8 cellular contexts compared by ENCODE assay signal in genomic region chr20:51525241-51526104, GRCh38. TPM values are rescaled to one million over a fixed set of nuclear protein-coding genes. Genes with fewer than 3 reads are reported as not detected.
DNase-seq lines count a peak whose midpoint lies in the region; ATAC-seq, FAIRE-seq and TF ChIP-seq lines count a peak whose summit lies in the region.

No MANE protein-coding gene starts in this region.

- TF ChIP-seq POLR2A in GM18505 (IDR thresholded peaks at IDR 0.05; ENCODE audit: borderline replicate concordance, extremely low read depth, insufficient read depth, insufficient read length), result peak; percentile 36
- no peak for TF ChIP-seq POLR2A in K562 (conservative IDR thresholded peaks at IDR 0.05)

- in situ Hi-C loops in K562 (cut with MboI), result no loop called here

- H3K9me3 ChIP-seq in K562 (replicated peaks; ENCODE audit: control insufficient read depth, insufficient read depth, low read depth, low read length), result no peaks in the 10 kb centered on the region

- POLR2A ChIA-PET in K562 (lab: Yijun Ruan, JAX), result interaction anchor here (1.0 to 1.2 kb wide), 2 partner anchors 11 to 26 kb away, joined by 3 to 4 read pairs; no protein-coding TSS in a partner anchor

- H2AFZ ChIP-seq in K562 (ENCODE audit: low read depth, low read length), result peak overlapping the region; percentile 78

- peak overlapping the region; percentile 43 to 78; a peak in 2 of 4 replicates for H3K9ac ChIP-seq in K562 (ENCODE audit: insufficient read depth in 1 of 2, low read depth in 2 of 2, low read length in 2 of 2)

- peak overlapping the region; percentile 61 for H3K4me2 ChIP-seq in K562 (ENCODE audit: insufficient read depth, low read length)

- CTCF ChIA-PET in K562 (lab: Yijun Ruan, JAX; ENCODE audit: low intra/inter-chr PET ratio), result no interaction called here

- peak overlapping the region; percentile 60; the same call in 2 of the 3 replicates for H3K27ac ChIP-seq in K562 (ENCODE audit: extremely low read depth, low read depth, low read length)

- peak; percentile 54 for FAIRE-seq in K562 (lab: Jason Lieb, UNC)

- TF ChIP-seq RAD21 in K562 (CRISPR knock-in tag; conservative IDR thresholded peaks at IDR 0.05 in 1 of 2, IDR thresholded peaks at IDR 0.05 in 1 of 2), result no peak

- TF ChIP-seq EP300 in K562 (IDR thresholded peaks at IDR 0.05; ENCODE audit: low read length), result no peak

- H3K4me3 ChIP-seq in K562, result no peak overlapping the region

- 38% methylated on average over 17 of the region's 20 CpGs for WGBS in K562 (ENCODE audit: insufficient coverage, low coverage, missing lambda C conversion rate)

- peak; percentile 69 for DNase-seq in SKM-1 treated with dmso at 0.1 percent for 144 hours (lab: John Stamatoyannopoulos, UW; ENCODE audit: unreplicated experiment)
- DNase-seq in K562 (ENCODE audit: extremely low read depth in 1 of 4, low spot score in 3 of 4), result peak; percentile 38 to 66 (median 52)
- DNase-seq in putamen (ENCODE audit: low spot score), result peak; percentile 81
- DNase-seq in HK-2 (ENCODE audit: unreplicated experiment), result no peak
- no peak for DNase-seq in NCI-H748 (lab: John Stamatoyannopoulos, UW; ENCODE audit: unreplicated experiment)
- no peak for DNase-seq in HCEC 1CT
- no peak for DNase-seq in epidermal melanocyte (ENCODE audit: insufficient read length, low spot score)

- no peaks in the 10 kb centered on the region for H3K9me1 ChIP-seq in K562 (ENCODE audit: control insufficient read depth, insufficient read depth, low read length)

- intact Hi-C loops in K562 (cut with micrococcal nuclease), result no loop called here

- H3K27me3 ChIP-seq in K562 (ENCODE audit: control insufficient read depth in 2 of 2, insufficient read depth in 2 of 2, low read length in 2 of 2), result no peaks in the 10 kb centered on the region

- peaks cover 60% of the 10 kb centered on the region for H3K79me2 ChIP-seq in K562 (ENCODE audit: control insufficient read depth, insufficient read depth, low read length)

- H4K20me1 ChIP-seq in K562 (replicated peaks; ENCODE audit: control insufficient read depth, insufficient read depth, low read length), result peaks cover 6% of the 10 kb centered on the region

- no peak for TF ChIP-seq CTCF in K562 (IDR thresholded peaks at IDR 0.05 in 2 of 3, conservative IDR thresholded peaks at IDR 0.05 in 1 of 3; ENCODE audit: insufficient read depth in 2 of 3, low read depth in 1 of 3, low read length in 3 of 3)

- no TSS peak for BruUV-seq in K562 (replicated peaks; lab: Mats Ljungman, UMichigan)

- no peak for ATAC-seq in GM18505 (IDR thresholded peaks at IDR 0.05; ENCODE audit: unreplicated experiment)
- ATAC-seq in K562, result peak; percentile 63

- H3K36me3 ChIP-seq in K562 (ENCODE audit: control insufficient read depth, insufficient read depth, low read length), result peaks cover 22% of the 10 kb centered on the region; the same call in 2 of the 3 replicates

- peaks cover 34 to 58% of the 10 kb centered on the region in 2 experiments for H3K4me1 ChIP-seq in K562 (replicated peaks in 1 of 2; ENCODE audit: control insufficient read depth in 2 of 2, insufficient read depth in 2 of 2, low read length in 2 of 2)

TF ChIP-seq in K562, 482 proteins besides CTCF, POLR2A, EP300 and RAD21 (continues in another document):
- TF ChIP-seq THAP7 (CRISPR knock-in tag; IDR thresholded peaks at IDR 0.05), result no peak
- TF ChIP-seq SPI1 (IDR thresholded peaks at IDR 0.05; ENCODE audit: borderline replicate concordance, low read depth, low read length), result peak; percentile 52; the same call in 1 of the 2 replicates
- TF ChIP-seq NFE2 (IDR thresholded peaks at IDR 0.05; ENCODE audit: low read depth), result peak; percentile 31; the same call in 1 of the 2 replicates
- no peak; a peak in 1 of 4 replicates for TF ChIP-seq ETV6 (IDR thresholded peaks at IDR 0.05; ENCODE audit: borderline replicate concordance in 1 of 2, low read depth in 2 of 2, low read length in 1 of 2)
- no peak for TF ChIP-seq ETV6 (CRISPR knock-in tag; IDR thresholded peaks at IDR 0.05; ENCODE audit: borderline replicate concordance)
- TF ChIP-seq ARID3B (CRISPR knock-in tag; IDR thresholded peaks at IDR 0.05; ENCODE audit: borderline replicate concordance), result no peak
- peak; percentile 51 for TF ChIP-seq MAFK (IDR thresholded peaks at IDR 0.05; ENCODE audit: low read length)
- TF ChIP-seq C11orf30 (IDR thresholded peaks at IDR 0.05; ENCODE audit: low read depth), result peak; percentile 90
- no peak for TF ChIP-seq MTF1 (CRISPR knock-in tag; IDR thresholded peaks at IDR 0.05; ENCODE audit: borderline replicate concordance)
- TF ChIP-seq CBFA2T3 (IDR thresholded peaks at IDR 0.05), result 0 out of 2 replicates have a peak, but pooled peaks have one; percentile 7
- peak; percentile 44 for TF ChIP-seq MAFF (IDR thresholded peaks at IDR 0.05; ENCODE audit: low read length)
- TF ChIP-seq ZNF431 (CRISPR knock-in tag; IDR thresholded peaks at IDR 0.05), result no peak
- TF ChIP-seq VEZF1 (CRISPR knock-in tag; IDR thresholded peaks at IDR 0.05), result peak; percentile 54; the same call in 1 of the 2 replicates
- TF ChIP-seq UBTF (IDR thresholded peaks at IDR 0.05; ENCODE audit: borderline replicate concordance in 1 of 2, low read depth in 2 of 2, low read length in 2 of 2), result 0 out of 4 replicates have a peak, but pooled peaks of 1 of the 2 experiments have one; percentile 27
- peak; percentile 95 for TF ChIP-seq ZNF316 (IDR thresholded peaks at IDR 0.05)
- TF ChIP-seq ZNF699 (CRISPR knock-in tag; IDR thresholded peaks at IDR 0.05; ENCODE audit: insufficient replicate concordance), result no peak

RNA-seq across cellular contexts. Expression of gene NFATC2, which starts 17.0 kb away (rescaled TPM):
- total RNA-seq in K562 (2011; cell fraction: chromatin; rRNA removed; ENCODE audit: low replicate concordance), result 19.7 and 27.2 TPM in 2 replicates
- total RNA-seq in K562 (2011; cell fraction: nucleolus; rRNA removed), result 7.7 and 10.9 TPM in 2 replicates
- total RNA-seq in K562 (2011; cell fraction: nucleoplasm; rRNA removed), result 16.1 and 29.1 TPM in 2 replicates
- 2.5 and 3.7 TPM in 2 replicates for total RNA-seq in K562 (2014; rRNA removed)
- total RNA-seq in K562 (2014; rRNA removed; fragmentation: Illumina TruSeq; extraction: Trizol), result 2.7 and 3.0 TPM in 2 replicates
- 2.6 and 3.3 TPM in 2 replicates for total RNA-seq in K562 (2015; rRNA removed; fragmentation: Illumina TruSeq; extraction: Trizol)
- total RNA-seq in K562 (2021), result 11.2 and 11.3 TPM in 2 replicates
- 1.6 and 2.1 TPM in 2 replicates for polyA plus RNA-seq in K562 (2011; rRNA removed)
- 1.00 and 1.6 TPM in 2 replicates for polyA plus RNA-seq in K562 (2011; cell fraction: cytosol; rRNA removed)
- 5.3 and 5.7 TPM in 2 replicates for polyA plus RNA-seq in K562 (2011; cell fraction: nucleus; rRNA removed)
- 7.2 and 8.8 TPM in 2 replicates for polyA plus RNA-seq in K562 (2012)
- polyA plus RNA-seq in K562 (2014; fragmentation: Illumina TruSeq; extraction: Trizol), result 7.0 and 8.1 TPM in 2 replicates
- 1 to 10 TPM; 1.9 to 4.1 TPM for polyA plus RNA-seq in K562 (2014; fragmentation: Nextera tagmentation; extraction: Ambion mirVana)
- polyA plus RNA-seq in K562 (2014; rRNA removed), result 3.8 and 4.0 TPM in 2 replicates
- polyA minus RNA-seq in K562 (2011; rRNA and poly(A)+ RNA removed), result 2.7 and 4.2 TPM in 2 replicates
- 4.4 and 4.8 TPM in 2 replicates for polyA minus RNA-seq in K562 (2011; cell fraction: cytosol; rRNA and poly(A)+ RNA removed)
- polyA minus RNA-seq in K562 (2011; cell fraction: nucleus; rRNA and poly(A)+ RNA removed), result 4.3 TPM in 2 replicates

Comparison
In these comparisons a context has a peak if more than half of its experiments do, and no peak if none do; other contexts are left out.
1. DNase-seq: peak in SKM-1 treated with dmso at 0.1 percent for 144 hours (single experiment), K562 (4 of 4) and putamen (single experiment); none in HK-2 (single experiment), NCI-H748 (single experiment), HCEC 1CT (single experiment) and epidermal melanocyte (single experiment).